ENCODE assay signal across 13 cellular contexts in the genomic region with DNA sequence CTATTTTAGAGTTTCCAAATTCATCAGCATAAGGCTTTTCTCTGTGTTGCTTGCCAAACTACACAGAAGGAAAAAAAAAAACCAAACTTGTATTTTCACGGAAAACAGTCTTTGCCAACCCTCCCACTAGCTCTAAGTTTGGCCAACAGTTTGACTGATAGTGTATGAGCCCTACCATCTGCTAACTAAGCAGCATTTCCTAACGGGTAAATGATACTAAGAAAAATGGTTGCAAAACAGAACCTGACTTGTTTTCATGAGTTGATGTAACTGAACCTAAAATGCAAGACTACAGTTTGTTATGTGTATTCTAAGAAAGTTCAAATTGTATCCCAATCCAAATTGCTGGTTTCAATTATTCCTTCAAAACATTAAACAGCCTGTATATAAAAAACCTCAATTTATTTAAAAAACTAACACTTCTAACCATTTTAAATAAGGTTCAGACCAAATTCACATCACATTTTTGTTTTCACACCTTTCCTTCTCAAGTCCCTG.
DNase-seq lines count a peak whose midpoint lies in the region; TF ChIP-seq lines count a peak whose summit lies in the region.
"Had no signal": no experiment of that assay in that cellular context is flagged by ENCODE, and none has a peak within 500 bp of the region (broad histone marks: within the 10 kb centered on the region; RNA-seq: fewer than 3 reads in every experiment).

No MANE protein-coding gene starts in this region.

- H3K27ac ChIP-seq in sigmoid colon, result peak overlapping the region in 3 of 4 donors; percentile 64 to 69 (median 65)

- no peak for TF ChIP-seq POLR2A in sigmoid colon (IDR thresholded peaks at IDR 0.05)

- intact Hi-C loops in sigmoid colon (cut with DNase I), result no loop called here

- no peaks in the 10 kb centered on the region for H3K9me3 ChIP-seq in sigmoid colon

- no peaks in the 10 kb centered on the region for H3K36me3 ChIP-seq in sigmoid colon
- H3K36me3 ChIP-seq: HAP-1 had no signal

- H3K4me1 ChIP-seq in sigmoid colon, result peaks cover 0 to 36% (median 26%) of the 10 kb centered on the region in 4 donors
- H3K4me1 ChIP-seq: HAP-1 had no signal

- 6 to 40% methylated on average over 2 of the region's 2 CpGs for WGBS in sigmoid colon, 2 donors

- H3K4me3 ChIP-seq in fibroblast of mammary gland (ENCODE audit: control insufficient read depth, low read depth, low read length) (no peak overlapping the region), sigmoid colon (no peak overlapping the region)
- H3K4me3 ChIP-seq: HAP-1 had no signal

- H3K27me3 ChIP-seq in sigmoid colon, result no peaks in the 10 kb centered on the region

- TF ChIP-seq EP300 in sigmoid colon (IDR thresholded peaks at IDR 0.05), result no peak

- TF ChIP-seq CTCF in fibroblast of mammary gland (conservative IDR thresholded peaks at IDR 0.05; ENCODE audit: control insufficient read depth, insufficient read depth, low read depth, low read length) (no peak), sigmoid colon (IDR thresholded peaks at IDR 0.05) (no peak)

- peak; percentile 87 for DNase-seq in DMS 273 (lab: John Stamatoyannopoulos, UW; ENCODE audit: unreplicated experiment)
- DNase-seq in NCI-H69 (lab: John Stamatoyannopoulos, UW), result peak; percentile 27
- DNase-seq in fibroblast of mammary gland (ENCODE audit: low read depth), result peak; percentile 82
- DNase-seq in sigmoid colon, result no peak
- DNase-seq in EL, result no peak
- no peak for DNase-seq in stimulated activated CD4-positive, alpha-beta T cell treated with anti-CD3 and anti-CD28 coated beads, Interleukin-4, amount 100 ng/mL, for 1 hour
- no peak for DNase-seq in middle frontal gyrus (ENCODE audit: extremely low spot score, low spot score)
- DNase-seq in putamen (ENCODE audit: low spot score), result no peak
- DNase-seq: activated CD4-positive, alpha-beta T cell treated with anti-CD3 and anti-CD28 coated beads for 4 hours; activated naive CD4-positive, alpha-beta T cell treated with anti-CD3 and anti-CD28 coated beads, Interleukin-2, amount 50 U/mL, for 16 hours; NCI-H2029; stimulated activated CD4-positive, alpha-beta T cell treated with anti-CD3 and anti-CD28 coated beads, Interleukin-1b, Interleukin-23, amount 100 ng/mL, for 48 hours had no signal

Comparison
In these comparisons a context has a peak if more than half of its experiments do, and no peak if none do; other contexts are left out.
1. DNase-seq: peak in DMS 273 (single experiment), NCI-H69 (single experiment) and fibroblast of mammary gland (single experiment); none in sigmoid colon (single experiment), EL (single experiment), stimulated activated CD4-positive, alpha-beta T cell treated with anti-CD3 and anti-CD28 coated beads, Interleukin-4, amount 100 ng/mL, for 1 hour (single experiment), middle frontal gyrus (single experiment) and putamen (single experiment).